19 cellular contexts compared by ENCODE assay signal in genomic region chr2:177313162-177313781, GRCh38. TPM values are rescaled to one million over a fixed set of nuclear protein-coding genes. Genes with fewer than 3 reads are reported as not detected.
A peak's percentile ranks its signal among the peaks of the same experiment; 100 is the strongest.
DNase-seq lines count a peak whose midpoint lies in the region; ATAC-seq and TF ChIP-seq lines count a peak whose summit lies in the region.
"Had no signal": no experiment of that assay in that cellular context is flagged by ENCODE, and none has a peak within 500 bp of the region (broad histone marks: within the 10 kb centered on the region; RNA-seq: fewer than 3 reads in every experiment).

No MANE protein-coding gene starts in this region.

- peak overlapping the region; percentile 47 for H3K27ac Mint-ChIP-seq in activated naive CD8-positive, alpha-beta T cell
- H3K27ac Mint-ChIP-seq in activated naive CD8-positive, alpha-beta T cell treated with anti-CD3 and anti-CD28 coated beads for 36 hours = no peak overlapping the region
- H3K27ac Mint-ChIP-seq in WTC11 (peak overlapping the region; percentile 79; the same call in 1 of the 2 replicates), type B pancreatic cell (peak overlapping the region; percentile 21)
- H3K27ac Mint-ChIP-seq in T-helper 2 cell treated with Interferon-gamma antibody and Interleukin-4, amounts not matched to agents 5 μg/mL and 100 μg/mL, for 36 hours = no peak overlapping the region
- H3K27ac Mint-ChIP-seq: activated naive CD8-positive, alpha-beta T cell treated with anti-CD3 and anti-CD28 coated beads, Interleukin-2, amount 10 ng/mL, durations not matched to agents 7 days and 5 days; nephron; stimulated activated naive CD8-positive, alpha-beta T cell treated with anti-CD3 and anti-CD28 coated beads, Interleukin-15, amount 100 ng/mL, for 72 hours had no signal

- CTCF ChIA-PET in WTC11 (lab: Charles Lee) = interaction anchor here (1.3 to 1.9 kb wide), 2 partner anchors 49 to 148 kb away, joined by 4 to 9 read pairs; partner anchors contain the start of gene NFE2L2

- POLR2A ChIA-PET in WTC11 (lab: Charles Lee) = no interaction called here

- ATAC-seq in WTC11 = no peak
- ATAC-seq: SK-N-SH treated with all-trans-retinoic acid at 6 μM for 48 hours; stimulated activated naive CD8-positive, alpha-beta T cell treated with anti-CD3 and anti-CD28 coated beads, Interleukin-15, amount 100 ng/mL, for 72 hours had no signal

- H3K27me3 Mint-ChIP-seq in activated naive CD8-positive, alpha-beta T cell = no peaks in the 10 kb centered on the region
- no peaks in the 10 kb centered on the region for H3K27me3 Mint-ChIP-seq in activated naive CD8-positive, alpha-beta T cell treated with anti-CD3 and anti-CD28 coated beads for 36 hours
- no peaks in the 10 kb centered on the region for H3K27me3 Mint-ChIP-seq in WTC11 (ENCODE audit: low read depth)
- H3K27me3 Mint-ChIP-seq in type B pancreatic cell = no peaks in the 10 kb centered on the region
- H3K27me3 Mint-ChIP-seq in T-helper 2 cell treated with Interferon-gamma antibody and Interleukin-4, amounts not matched to agents 5 μg/mL and 100 μg/mL, for 36 hours (ENCODE audit: low read depth) = no peaks in the 10 kb centered on the region
- H3K27me3 Mint-ChIP-seq: activated naive CD8-positive, alpha-beta T cell treated with anti-CD3 and anti-CD28 coated beads, Interleukin-2, amount 10 ng/mL, durations not matched to agents 7 days and 5 days; stimulated activated naive CD8-positive, alpha-beta T cell treated with anti-CD3 and anti-CD28 coated beads, Interleukin-15, amount 100 ng/mL, for 72 hours had no signal

- 100% methylated on average over 2 of the region's 2 CpGs for WGBS in mesenchymal stem cell

- H3K4me1 Mint-ChIP-seq in activated naive CD8-positive, alpha-beta T cell (ENCODE audit: low read depth) = peaks cover 31% of the 10 kb centered on the region
- H3K4me1 Mint-ChIP-seq in activated naive CD8-positive, alpha-beta T cell treated with anti-CD3 and anti-CD28 coated beads for 36 hours = peaks cover 9% of the 10 kb centered on the region
- peaks cover 27% of the 10 kb centered on the region for H3K4me1 Mint-ChIP-seq in WTC11
- peaks cover 4% of the 10 kb centered on the region for H3K4me1 Mint-ChIP-seq in type B pancreatic cell (ENCODE audit: unreplicated experiment)
- H3K4me1 Mint-ChIP-seq in T-helper 2 cell treated with Interferon-gamma antibody and Interleukin-4, amounts not matched to agents 5 μg/mL and 100 μg/mL, for 36 hours (ENCODE audit: low read depth) = peaks cover 29% of the 10 kb centered on the region

- H3K27me3 ChIP-seq in mesenchymal stem cell (ENCODE audit: control insufficient read depth in 1 of 2, insufficient read depth in 1 of 2, low read length in 2 of 2) = no peaks in the 10 kb centered on the region
- H3K27me3 ChIP-seq: Peyer's patch, uterus had no signal

- H3K23ac ChIP-seq in mesenchymal stem cell (ENCODE audit: low read length in 2 of 2) = no peak overlapping the region

- peak overlapping the region in 1 of 2 experiments; percentile 12 for H2BK12ac ChIP-seq in mesenchymal stem cell (ENCODE audit: low read length in 2 of 2)

- no peaks in the 10 kb centered on the region for H3K79me1 ChIP-seq in mesenchymal stem cell (replicated peaks; ENCODE audit: low read length, poor library complexity, severe bottlenecking)

- H3K9ac ChIP-seq in mesenchymal stem cell (ENCODE audit: low read length) = peak overlapping the region; percentile 5

- no peak overlapping the region for H2BK5ac ChIP-seq in mesenchymal stem cell (ENCODE audit: low read depth, low read length, poor library complexity, severe bottlenecking)

- H2BK15ac ChIP-seq in mesenchymal stem cell (ENCODE audit: low read depth, poor library complexity, severe bottlenecking) = no peak overlapping the region

- H2AK5ac ChIP-seq in mesenchymal stem cell (ENCODE audit: low read length, severe bottlenecking) = no peak overlapping the region

- H3K4me3 ChIP-seq in mesenchymal stem cell (ENCODE audit: insufficient read depth in 1 of 2, low read depth in 1 of 2, low read length in 2 of 2) = no peak overlapping the region
- H3K4me3 ChIP-seq: Peyer's patch, uterus had no signal

- H3K4ac ChIP-seq in mesenchymal stem cell (ENCODE audit: low read depth in 1 of 2, low read length in 2 of 2) = no peak overlapping the region

- no peak overlapping the region for H3K27ac ChIP-seq in mesenchymal stem cell (ENCODE audit: low read length, poor library complexity, severe bottlenecking)

- H3K9me3 ChIP-seq in mesenchymal stem cell (ENCODE audit: control insufficient read depth, low read length) = no peaks in the 10 kb centered on the region
- H3K9me3 ChIP-seq: Peyer's patch, uterus had no signal

- H2AFZ ChIP-seq in mesenchymal stem cell (ENCODE audit: low read depth, low read length) = no peak overlapping the region

- no peaks in the 10 kb centered on the region for H3K4me1 ChIP-seq in mesenchymal stem cell (ENCODE audit: control insufficient read depth, insufficient read depth, low read depth, low read length)
- H3K4me1 ChIP-seq: uterus had no signal

- H3K4me3 Mint-ChIP-seq in activated naive CD8-positive, alpha-beta T cell = no peak overlapping the region
- no peak overlapping the region for H3K4me3 Mint-ChIP-seq in activated naive CD8-positive, alpha-beta T cell treated with anti-CD3 and anti-CD28 coated beads for 36 hours
- H3K4me3 Mint-ChIP-seq in WTC11 (no peak overlapping the region), type B pancreatic cell (no peak overlapping the region)
- H3K4me3 Mint-ChIP-seq in T-helper 2 cell treated with Interferon-gamma antibody and Interleukin-4, amounts not matched to agents 5 μg/mL and 100 μg/mL, for 36 hours = no peak overlapping the region
- H3K4me3 Mint-ChIP-seq: activated naive CD8-positive, alpha-beta T cell treated with anti-CD3 and anti-CD28 coated beads, Interleukin-2, amount 10 ng/mL, durations not matched to agents 7 days and 5 days; nephron; stimulated activated naive CD8-positive, alpha-beta T cell treated with anti-CD3 and anti-CD28 coated beads, Interleukin-15, amount 100 ng/mL, for 72 hours had no signal

- peaks cover 4% of the 10 kb centered on the region for H3K36me3 Mint-ChIP-seq in activated naive CD8-positive, alpha-beta T cell
- peaks cover 5% of the 10 kb centered on the region for H3K36me3 Mint-ChIP-seq in activated naive CD8-positive, alpha-beta T cell treated with anti-CD3 and anti-CD28 coated beads for 36 hours
- 0 out of 2 replicates have a peak, but pooled peaks cover 3% of the 10 kb centered on the region for H3K36me3 Mint-ChIP-seq in WTC11
- H3K36me3 Mint-ChIP-seq in type B pancreatic cell = no peaks in the 10 kb centered on the region
- H3K36me3 Mint-ChIP-seq in T-helper 2 cell treated with Interferon-gamma antibody and Interleukin-4, amounts not matched to agents 5 μg/mL and 100 μg/mL, for 36 hours (ENCODE audit: low read depth) = peaks cover 11% of the 10 kb centered on the region

- H4K91ac ChIP-seq in mesenchymal stem cell (ENCODE audit: low read length) = no peak overlapping the region

- no peak for DNase-seq in activated naive CD8-positive, alpha-beta T cell treated with anti-CD3 and anti-CD28 coated beads for 36 hours
- DNase-seq in WTC11 (ENCODE audit: low spot score) = no peak
- no peak for DNase-seq in mesenchymal stem cell
- DNase-seq in type B pancreatic cell (ENCODE audit: extremely low spot score, unreplicated experiment) = no peak
- no peak for DNase-seq in activated CD4-positive, CD25-positive, alpha-beta regulatory T cell (lab: John Stamatoyannopoulos, UW)
- DNase-seq in T-helper 2 cell treated with Interferon-gamma antibody and Interleukin-4, amounts not matched to agents 5 μg/mL and 100 μg/mL, for 36 hours (ENCODE audit: low spot score) = no peak
- no peak for DNase-seq in OCI-M1 (lab: John Stamatoyannopoulos, UW)
- DNase-seq: activated CD4-positive, alpha-beta T cell treated with anti-CD3 and anti-CD28 coated beads, Interleukin-2, amount 50 U/mL, for 1 hour; activated naive CD8-positive, alpha-beta T cell treated with anti-CD3 and anti-CD28 coated beads, Interleukin-2, amount 10 ng/mL, durations not matched to agents 7 days and 5 days; dermis blood vessel endothelial cell; NCI-H1092 treated with DMSO at 0.1 percent for 48 hours; NCI-H2171 treated with DMSO at 0.1 percent for 48 hours; Peyer's patch; stimulated activated CD4-positive, alpha-beta T cell treated with anti-CD3 and anti-CD28 coated beads, Interleukin-15, amount 100 ng/mL, for 24 hours; stimulated activated naive CD8-positive, alpha-beta T cell treated with anti-CD3 and anti-CD28 coated beads, Interleukin-15, amount 100 ng/mL, for 72 hours; uterus had no signal

- H3K36me3 ChIP-seq in mesenchymal stem cell (ENCODE audit: control insufficient read depth in 1 of 2, insufficient read depth in 2 of 2, low read depth in 1 of 2, low read length in 2 of 2) = no peaks in the 10 kb centered on the region
- H3K36me3 ChIP-seq: Peyer's patch, uterus had no signal

- no peak overlapping the region for H3K4me2 ChIP-seq in mesenchymal stem cell (ENCODE audit: low read length, poor library complexity, severe bottlenecking)

- peak overlapping the region; percentile 7 for H4K8ac ChIP-seq in mesenchymal stem cell (ENCODE audit: low read length)

- H3K18ac ChIP-seq in mesenchymal stem cell (ENCODE audit: low read depth in 1 of 2, low read length in 2 of 2) = peak overlapping the region; percentile 16 to 34

- TF ChIP-seq CTCF in WTC11 (IDR thresholded peaks at IDR 0.05) (no peak), type B pancreatic cell (conservative IDR thresholded peaks at IDR 0.05) (no peak)

- no peaks in the 10 kb centered on the region for H3K9me3 Mint-ChIP-seq in activated naive CD8-positive, alpha-beta T cell (ENCODE audit: low read depth)
- peaks cover 5% of the 10 kb centered on the region for H3K9me3 Mint-ChIP-seq in activated naive CD8-positive, alpha-beta T cell treated with anti-CD3 and anti-CD28 coated beads for 36 hours
- peaks cover 7% of the 10 kb centered on the region for H3K9me3 Mint-ChIP-seq in WTC11
- no peaks in the 10 kb centered on the region for H3K9me3 Mint-ChIP-seq in type B pancreatic cell
- no peaks in the 10 kb centered on the region for H3K9me3 Mint-ChIP-seq in T-helper 2 cell treated with Interferon-gamma antibody and Interleukin-4, amounts not matched to agents 5 μg/mL and 100 μg/mL, for 36 hours
- H3K9me3 Mint-ChIP-seq: activated naive CD8-positive, alpha-beta T cell treated with anti-CD3 and anti-CD28 coated beads, Interleukin-2, amount 10 ng/mL, durations not matched to agents 7 days and 5 days; nephron had no signal

- H2BK120ac ChIP-seq in mesenchymal stem cell (ENCODE audit: low read depth, low read length) = no peak overlapping the region

- no peak overlapping the region for H3K14ac ChIP-seq in mesenchymal stem cell (ENCODE audit: low read length in 2 of 2)

TF ChIP-seq in WTC11, 78 proteins besides CTCF, POLR2A, EP300 and RAD21 (continues in another document):
- TF ChIP-seq ZNF138 (CRISPR knock-in tag; conservative IDR thresholded peaks at IDR 0.05) = no peak
- TF ChIP-seq GRHL2 (CRISPR knock-in tag; IDR thresholded peaks at IDR 0.05; ENCODE audit: insufficient replicate concordance, severe bottlenecking) = no peak
- TF ChIP-seq OVOL2 (CRISPR knock-in tag; IDR thresholded peaks at IDR 0.05; ENCODE audit: borderline replicate concordance) = no peak
- TF ChIP-seq TEAD1 (CRISPR knock-in tag; IDR thresholded peaks at IDR 0.05) = no peak

RNA-seq across cellular contexts. Expression of gene NFE2L2, which starts 48.7 kb away (rescaled TPM):
- 10 to 100 TPM; 68.3 to 70.3 TPM for total RNA-seq in activated naive CD8-positive, alpha-beta T cell treated with anti-CD3 and anti-CD28 coated beads for 36 hours
- total RNA-seq in WTC11 (2021) (21.4 to 26.3 TPM (median 22.7 TPM) in 3 replicates), type B pancreatic cell (ENCODE audit: low replicate concordance) (74.7 and 95.0 TPM in 2 replicates)
- 73.3 TPM for polyA plus RNA-seq in mesenchymal stem cell (2013, experiment 1 of 2)
- 78.2 TPM for polyA plus RNA-seq in mesenchymal stem cell (2013, experiment 2 of 2)

Comparison
In these comparisons a context has a peak if more than half of its experiments do, and no peak if none do; other contexts are left out.
1. H3K27ac Mint-ChIP-seq: peak in activated naive CD8-positive, alpha-beta T cell (single experiment), WTC11 (single experiment) and type B pancreatic cell (single experiment); none in activated naive CD8-positive, alpha-beta T cell treated with anti-CD3 and anti-CD28 coated beads for 36 hours (single experiment) and T-helper 2 cell treated with Interferon-gamma antibody and Interleukin-4, amounts not matched to agents 5 μg/mL and 100 μg/mL, for 36 hours (single experiment).